ENCODE assay signal across 9 cellular contexts in genomic region chr6:29628419-29629281, GRCh38. TPM values are rescaled to one million over a fixed set of nuclear protein-coding genes. Genes with fewer than 3 reads are reported as not detected.
A peak's percentile ranks its signal among the peaks of the same experiment; 100 is the strongest.
DNase-seq lines count a peak whose midpoint lies in the region; ATAC-seq, FAIRE-seq and TF ChIP-seq lines count a peak whose summit lies in the region.
"Had no signal": no experiment of that assay in that cellular context is flagged by ENCODE, and none has a peak within 500 bp of the region (broad histone marks: within the 10 kb centered on the region; RNA-seq: fewer than 3 reads in every experiment).

No MANE protein-coding gene starts in this region.

- H3K4me1 ChIP-seq in thyroid gland: peaks cover 13 to 30% of the 10 kb centered on the region in 2 donors

- H3K4me3 ChIP-seq in NB4 (ENCODE audit: low read depth, low read length): no peak overlapping the region
- H3K4me3 ChIP-seq in thyroid gland (replicated peaks in 1 of 3): peak overlapping the region in 2 of 3 donors; percentile 13 to 43

- intact Hi-C loops in thyroid gland (cut with DNase I): no loop called here

- TF ChIP-seq CTCF in NB4 (IDR thresholded peaks at IDR 0.05; ENCODE audit: low read depth, low read length): peak; percentile 47
- peak; percentile 53 for TF ChIP-seq CTCF in nephron progenitor cell (IDR thresholded peaks at IDR 0.05)
- TF ChIP-seq CTCF in thyroid gland (IDR thresholded peaks at IDR 0.05): peak in 5 of 6 experiments; percentile 33 to 77 (median 50)

- no peaks in the 10 kb centered on the region for H3K36me3 ChIP-seq in thyroid gland

- peaks cover 29% of the 10 kb centered on the region for H3K27me3 Mint-ChIP-seq in nephron progenitor cell (ENCODE audit: low read depth, poor library complexity)

- DNase-seq in Daoy (ENCODE audit: low read depth): peak; percentile 95
- DNase-seq in NB4 (ENCODE audit: low read depth): peak; percentile 42
- peak; percentile 82 for DNase-seq in SK-N-DZ (ENCODE audit: low spot score)
- peak; percentile 67 for DNase-seq in activated naive CD4-positive, alpha-beta T cell treated with anti-CD3 and anti-CD28 coated beads, Interleukin-2, amount 50 U/mL, for 16 hours
- DNase-seq in frontal cortex (ENCODE audit: low spot score in 2 of 2): peak; percentile 77 to 79
- peak; percentile 87 for DNase-seq in nephron progenitor cell
- peak; percentile 76 to 77 for DNase-seq in thyroid gland

- H3K27me3 ChIP-seq in thyroid gland: no peaks in the 10 kb centered on the region

- H3K27ac Mint-ChIP-seq in nephron progenitor cell: peak overlapping the region; percentile 79

- TF ChIP-seq POLR2A in NB4 (IDR thresholded peaks at IDR 0.05; ENCODE audit: extremely low read depth, insufficient read length): no peak
- TF ChIP-seq POLR2A in thyroid gland (IDR thresholded peaks at IDR 0.05): peak in 1 of 2 donors; percentile 23

- H3K4me3 Mint-ChIP-seq in nephron progenitor cell: peak overlapping the region; percentile 90

- ATAC-seq in GM21360 (IDR thresholded peaks at IDR 0.05; ENCODE audit: unreplicated experiment): no peak

- H3K9me3 Mint-ChIP-seq in nephron progenitor cell: no peaks in the 10 kb centered on the region

- peaks cover 16% of the 10 kb centered on the region for H3K36me3 Mint-ChIP-seq in nephron progenitor cell (ENCODE audit: low read depth)

- peaks cover 78% of the 10 kb centered on the region for H3K4me1 Mint-ChIP-seq in nephron progenitor cell

- 5% methylated on average over 32 of the region's 32 CpGs for WGBS in thyroid gland, 2 donors

- FAIRE-seq in frontal cortex (lab: Jason Lieb, UNC): no peak

- H3K9me3 ChIP-seq in thyroid gland: no peaks in the 10 kb centered on the region

- H3K27ac ChIP-seq in thyroid gland: peak overlapping the region in 2 of 3 donors; percentile 51 to 59

RNA-seq across cellular contexts. Expression of gene GABBR1, which starts 4.3 kb away (rescaled TPM):
- total RNA-seq in Daoy (2014; rRNA removed; shearing (Covaris generic)): 1.3 and 4.3 TPM in 2 replicates
- 8.3 and 10.0 TPM in 2 replicates for polyA plus RNA-seq in SK-N-DZ (2014; cell fraction: cytosol; rRNA removed)
- 73.7 and 120 TPM in 2 replicates for polyA plus RNA-seq in SK-N-DZ (2014; cell fraction: nucleus; rRNA removed)
- total RNA-seq in frontal cortex (72.2 TPM), thyroid gland (10 to 100 TPM; 20.4 to 34.3 (median 23.8) TPM)

RNA-seq across cellular contexts. Expression of gene MOG, which starts 28.2 kb away (rescaled TPM):
- total RNA-seq in Daoy (2014; rRNA removed; shearing (Covaris generic)): not detected in 2 replicates
- polyA plus RNA-seq in SK-N-DZ (2014; cell fraction: cytosol; rRNA removed): not detected in 2 replicates
- not detected in 2 replicates for polyA plus RNA-seq in SK-N-DZ (2014; cell fraction: nucleus; rRNA removed)
- total RNA-seq in frontal cortex (under 0.01 TPM), thyroid gland (not detected)
- total RNA-seq: glomerular endothelial cell had no signal

RNA-seq across cellular contexts. Expression of gene OR2H2, which starts 43.7 kb away (rescaled TPM):
- total RNA-seq in Daoy (2014; rRNA removed; shearing (Covaris generic)): not detected in 2 replicates
- polyA plus RNA-seq in SK-N-DZ (2014; cell fraction: cytosol; rRNA removed): not detected in 2 replicates
- not detected in 2 replicates for polyA plus RNA-seq in SK-N-DZ (2014; cell fraction: nucleus; rRNA removed)
- total RNA-seq in frontal cortex (not detected), thyroid gland (not detected)
- total RNA-seq: glomerular endothelial cell had no signal

RNA-seq across cellular contexts. Expression of gene ZFP57, which starts 52.3 kb away (rescaled TPM):
- 0.57 TPM in 1 of 2 replicates, not detected in the other for total RNA-seq in Daoy (2014; rRNA removed; shearing (Covaris generic))
- polyA plus RNA-seq in SK-N-DZ (2014; cell fraction: cytosol; rRNA removed): not detected in 2 replicates
- not detected in 2 replicates for polyA plus RNA-seq in SK-N-DZ (2014; cell fraction: nucleus; rRNA removed)
- total RNA-seq in frontal cortex: not detected
- total RNA-seq in thyroid gland: not detected
- total RNA-seq: glomerular endothelial cell had no signal

Comparison
In these comparisons a context has a peak if more than half of its experiments do, and no peak if none do; other contexts are left out.
1. DNase-seq: peak in every context shown above with its lines; median percentile 95 in Daoy; 87 in nephron progenitor cell; 82 in SK-N-DZ; 78 in frontal cortex; 76 in thyroid gland; 67 in activated naive CD4-positive, alpha-beta T cell treated with anti-CD3 and anti-CD28 coated beads, Interleukin-2, amount 50 U/mL, for 16 hours; 42 in NB4.